ENCODE assay signal across 9 cellular contexts in genomic region chr12:89882051-89882450, GRCh38.
DNase-seq lines count a peak whose midpoint lies in the region; ATAC-seq and TF ChIP-seq lines count a peak whose summit lies in the region.
"Had no signal": no experiment of that assay in that cellular context is flagged by ENCODE, and none has a peak within 500 bp of the region (broad histone marks: within the 10 kb centered on the region; RNA-seq: fewer than 3 reads in every experiment).

No MANE protein-coding gene starts in this region.

- H3K27me3 ChIP-seq in ascending aorta = no peaks in the 10 kb centered on the region

- H3K27ac ChIP-seq in ascending aorta = no peak overlapping the region

- peak; percentile 54 for ATAC-seq in HG02885 (IDR thresholded peaks at IDR 0.05; ENCODE audit: poor library complexity, unreplicated experiment)
- peak; percentile 72 for ATAC-seq in stimulated activated naive CD8-positive, alpha-beta T cell treated with anti-CD3 and anti-CD28 coated beads, Interleukin-15, Interleukin-2, amounts not matched to agents 100 U/mL and 50 U/mL, for 24 hours

- H3K4me1 ChIP-seq in ascending aorta = no peaks in the 10 kb centered on the region

- peaks cover 5% of the 10 kb centered on the region for H3K9me3 Mint-ChIP-seq in activated naive CD4-positive, alpha-beta T cell treated with anti-CD3 and anti-CD28 coated beads, Interleukin-2, amount 50 U/mL, for 24 hours
- H3K9me3 Mint-ChIP-seq in activated naive CD8-positive, alpha-beta T cell (ENCODE audit: low read depth) = no peaks in the 10 kb centered on the region

- no peak for TF ChIP-seq CTCF in ascending aorta (IDR thresholded peaks at IDR 0.05)

- H3K27ac Mint-ChIP-seq in activated naive CD4-positive, alpha-beta T cell treated with anti-CD3 and anti-CD28 coated beads, Interleukin-2, amount 50 U/mL, for 24 hours = peak overlapping the region; percentile 42
- H3K27ac Mint-ChIP-seq in activated naive CD8-positive, alpha-beta T cell = peak overlapping the region; percentile 75

- no peaks in the 10 kb centered on the region for H3K9me3 ChIP-seq in ascending aorta

- no peaks in the 10 kb centered on the region for H3K27me3 Mint-ChIP-seq in activated naive CD4-positive, alpha-beta T cell treated with anti-CD3 and anti-CD28 coated beads, Interleukin-2, amount 50 U/mL, for 24 hours
- H3K27me3 Mint-ChIP-seq in activated naive CD8-positive, alpha-beta T cell = no peaks in the 10 kb centered on the region

- no peak overlapping the region for H3K4me3 Mint-ChIP-seq in activated naive CD4-positive, alpha-beta T cell treated with anti-CD3 and anti-CD28 coated beads, Interleukin-2, amount 50 U/mL, for 24 hours
- peak overlapping the region; percentile 58 for H3K4me3 Mint-ChIP-seq in activated naive CD8-positive, alpha-beta T cell

- H3K4me1 Mint-ChIP-seq in activated naive CD4-positive, alpha-beta T cell treated with anti-CD3 and anti-CD28 coated beads, Interleukin-2, amount 50 U/mL, for 24 hours = peaks cover 57% of the 10 kb centered on the region
- peaks cover 52% of the 10 kb centered on the region for H3K4me1 Mint-ChIP-seq in activated naive CD8-positive, alpha-beta T cell (ENCODE audit: low read depth)

- no peak for DNase-seq in activated naive CD4-positive, alpha-beta T cell treated with anti-CD3 and anti-CD28 coated beads, Interleukin-2, amount 50 U/mL, for 16 hours
- DNase-seq in stimulated activated naive CD8-positive, alpha-beta T cell treated with anti-CD3 and anti-CD28 coated beads, Interleukin-15, Interleukin-2, amounts not matched to agents 100 U/mL and 50 U/mL, for 24 hours = no peak
- DNase-seq in NCI-H1417 (lab: John Stamatoyannopoulos, UW) (no peak), iPS-NIHi7 (ENCODE audit: extremely low spot score) (no peak), ascending aorta (ENCODE audit: low spot score in 2 of 2) (no peak)
- DNase-seq: DND-41 had no signal

- peaks cover under 1% of the 10 kb centered on the region for H3K36me3 Mint-ChIP-seq in activated naive CD4-positive, alpha-beta T cell treated with anti-CD3 and anti-CD28 coated beads, Interleukin-2, amount 50 U/mL, for 24 hours
- H3K36me3 Mint-ChIP-seq in activated naive CD8-positive, alpha-beta T cell = peaks cover 3% of the 10 kb centered on the region

- intact Hi-C loops in ascending aorta (cut with DNase I) = no loop called here

- no peaks in the 10 kb centered on the region for H3K36me3 ChIP-seq in ascending aorta

- no peak overlapping the region for H3K4me3 ChIP-seq in ascending aorta
